In the genomic region with DNA sequence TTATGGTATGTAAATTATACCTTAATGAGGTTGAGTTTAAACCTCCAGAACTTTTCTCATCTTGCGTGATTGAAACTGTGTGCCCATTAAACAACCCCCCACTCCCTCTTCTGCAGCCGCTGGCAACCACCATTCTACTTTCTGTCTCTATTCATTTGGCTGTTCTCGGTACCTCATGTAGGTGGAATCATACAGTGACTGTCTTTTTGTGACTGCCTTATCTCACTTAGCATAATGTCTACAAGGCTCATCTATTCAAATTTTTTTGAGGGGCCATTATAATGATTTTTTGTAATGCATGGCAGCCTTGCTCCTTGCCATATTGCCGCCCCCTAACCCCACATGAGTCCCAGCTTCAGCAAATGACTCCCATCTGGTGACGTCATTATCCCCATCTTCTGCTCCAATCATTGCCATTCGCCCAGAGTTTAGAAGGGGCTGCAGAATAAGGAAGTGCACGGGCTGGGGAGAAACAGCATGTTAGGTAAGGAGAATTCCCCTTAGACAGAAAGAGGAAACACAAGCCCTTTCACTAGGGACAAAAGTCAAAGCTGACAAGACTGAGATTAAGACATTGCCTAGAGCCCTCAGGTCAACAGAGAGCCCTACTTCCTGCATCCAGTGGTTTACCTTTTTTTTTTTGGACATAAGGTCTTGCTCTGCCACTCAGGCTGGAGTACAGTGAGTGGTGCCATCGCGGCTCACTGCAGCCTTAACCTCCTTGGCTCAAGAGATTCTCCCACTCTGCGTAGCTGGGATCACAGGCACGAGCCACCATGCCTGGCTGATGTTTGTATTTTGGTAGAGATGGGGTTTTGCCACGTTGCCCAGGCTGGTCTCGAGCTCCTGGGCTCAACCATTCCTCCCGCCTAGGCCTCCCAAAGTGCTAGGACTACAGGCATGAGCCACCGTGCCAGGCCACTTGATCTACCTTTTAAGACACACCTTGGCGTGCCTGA, we compare ENCODE assay signal across 1 cellular context.
TF ChIP-seq lines count a peak whose summit lies in the region.

No MANE protein-coding gene starts in this region.

TF ChIP-seq in K562, 482 proteins besides CTCF, POLR2A, EP300 and RAD21 (continued from another document):
- TF ChIP-seq ZNF518B (CRISPR knock-in tag; IDR thresholded peaks at IDR 0.05) (no peak), ZC3H4 (CRISPR knock-in tag; IDR thresholded peaks at IDR 0.05; ENCODE audit: borderline replicate concordance) (no peak), SIN3A (IDR thresholded peaks at IDR 0.05; ENCODE audit: borderline replicate concordance in 2 of 2, control insufficient read depth in 1 of 2, low read depth in 2 of 2, low read length in 2 of 2) (no peak), CREM (IDR thresholded peaks at IDR 0.05; ENCODE audit: low read depth) (peak; percentile 61), SMARCA4 (IDR thresholded peaks at IDR 0.05) (no peak), ATF1 (CRISPR knock-in tag; IDR thresholded peaks at IDR 0.05) (no peak), ATF1 (tag; IDR thresholded peaks at IDR 0.05) (peak; percentile 69), ATF7 (IDR thresholded peaks at IDR 0.05) (peak; percentile 94), ZNF165 (CRISPR knock-in tag; IDR thresholded peaks at IDR 0.05; ENCODE audit: borderline replicate concordance) (no peak), JUNB (CRISPR knock-in tag; conservative IDR thresholded peaks at IDR 0.05) (peak; percentile 44; the same call in 1 of the 2 replicates)
- TF ChIP-seq, protein P1, sequence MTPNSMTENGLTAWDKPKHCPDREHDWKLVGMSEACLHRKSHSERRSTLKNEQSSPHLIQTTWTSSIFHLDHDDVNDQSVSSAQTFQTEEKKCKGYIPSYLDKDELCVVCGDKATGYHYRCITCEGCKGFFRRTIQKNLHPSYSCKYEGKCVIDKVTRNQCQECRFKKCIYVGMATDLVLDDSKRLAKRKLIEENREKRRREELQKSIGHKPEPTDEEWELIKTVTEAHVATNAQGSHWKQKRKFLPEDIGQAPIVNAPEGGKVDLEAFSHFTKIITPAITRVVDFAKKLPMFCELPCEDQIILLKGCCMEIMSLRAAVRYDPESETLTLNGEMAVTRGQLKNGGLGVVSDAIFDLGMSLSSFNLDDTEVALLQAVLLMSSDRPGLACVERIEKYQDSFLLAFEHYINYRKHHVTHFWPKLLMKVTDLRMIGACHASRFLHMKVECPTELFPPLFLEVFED (CRISPR knock-in tag; conservative IDR thresholded peaks at IDR 0.05): no peak
- TF ChIP-seq, protein P2, sequence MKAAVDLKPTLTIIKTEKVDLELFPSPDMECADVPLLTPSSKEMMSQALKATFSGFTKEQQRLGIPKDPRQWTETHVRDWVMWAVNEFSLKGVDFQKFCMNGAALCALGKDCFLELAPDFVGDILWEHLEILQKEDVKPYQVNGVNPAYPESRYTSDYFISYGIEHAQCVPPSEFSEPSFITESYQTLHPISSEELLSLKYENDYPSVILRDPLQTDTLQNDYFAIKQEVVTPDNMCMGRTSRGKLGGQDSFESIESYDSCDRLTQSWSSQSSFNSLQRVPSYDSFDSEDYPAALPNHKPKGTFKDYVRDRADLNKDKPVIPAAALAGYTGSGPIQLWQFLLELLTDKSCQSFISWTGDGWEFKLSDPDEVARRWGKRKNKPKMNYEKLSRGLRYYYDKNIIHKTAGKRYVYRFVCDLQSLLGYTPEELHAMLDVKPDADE (conservative IDR thresholded peaks at IDR 0.05; ENCODE audit: control insufficient read depth, low read depth, low read length): no peak
